8 cellular contexts compared by ENCODE assay signal in the genomic region with DNA sequence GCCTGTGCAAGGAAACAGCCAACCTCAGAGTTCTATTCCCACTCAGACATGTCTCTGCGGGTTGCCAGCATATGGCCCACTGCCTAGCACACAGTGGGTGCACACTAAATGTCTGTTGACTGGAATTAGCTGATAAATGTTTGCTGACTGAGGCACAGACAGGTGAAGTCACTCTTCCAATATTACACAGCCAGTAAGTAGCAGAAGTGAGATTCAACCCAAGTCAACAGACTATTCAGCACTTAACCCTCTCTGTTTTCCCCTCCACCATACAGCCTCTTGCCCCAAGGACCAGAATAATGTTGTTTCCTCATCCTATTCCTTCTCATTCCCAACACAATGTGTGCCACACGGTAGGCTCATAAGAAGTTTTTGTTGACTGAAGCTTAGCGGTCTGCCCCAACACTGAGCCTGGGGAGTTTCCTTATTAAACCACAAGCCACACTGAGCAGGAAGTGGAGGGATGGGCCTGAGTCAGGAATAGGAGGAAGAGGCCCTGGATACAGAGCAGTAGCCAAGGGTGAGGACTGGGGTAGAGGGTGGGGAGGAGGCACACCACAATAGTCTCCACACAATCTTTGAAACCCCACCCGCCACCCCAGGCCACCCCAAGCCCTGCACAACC. TPM values are rescaled to one million over a fixed set of nuclear protein-coding genes. Genes with fewer than 3 reads are reported as not detected.
DNase-seq lines count a peak whose midpoint lies in the region; ATAC-seq and TF ChIP-seq lines count a peak whose summit lies in the region.

No MANE protein-coding gene starts in this region.

- no peaks in the 10 kb centered on the region for H3K36me3 ChIP-seq in CD4-positive, alpha-beta memory T cell (ENCODE audit: insufficient read depth, low read length)
- H3K36me3 ChIP-seq in left lung = no peaks in the 10 kb centered on the region
- H3K36me3 ChIP-seq in gastroesophageal sphincter = no peaks in the 10 kb centered on the region

- H3K4me1 Mint-ChIP-seq in CD4-positive, alpha-beta memory T cell = peaks cover 49 to 69% (median 62%) of the 10 kb centered on the region in 4 donors
- H3K4me1 Mint-ChIP-seq in activated CD4-positive, alpha-beta memory T cell treated with anti-CD3 and anti-CD28 coated beads for 36 hours (ENCODE audit: low read depth) = peaks cover 66% of the 10 kb centered on the region

- peak; percentile 33 to 75 (median 43) for DNase-seq in CD4-positive, alpha-beta memory T cell
- DNase-seq in HPDE6-E6E7 (ENCODE audit: extremely low spot score) (peak; percentile 51), left lung (peak in 1 of 2 donors; percentile 47), NCI-H1417 treated with DMSO at 0.1 percent for 48 hours (lab: John Stamatoyannopoulos, UW) (no peak)
- peak; percentile 71 for DNase-seq in activated CD4-positive, alpha-beta memory T cell treated with anti-CD3 and anti-CD28 coated beads for 36 hours

- intact Hi-C loops in CD4-positive, alpha-beta memory T cell (cut with micrococcal nuclease) = loop anchor here (1.0 to 2.0 kb wide), 2 partner anchors 16 to 17 kb away; a partner anchor contains a TSS
- intact Hi-C loops in activated CD4-positive, alpha-beta memory T cell treated with anti-CD3 and anti-CD28 coated beads for 36 hours (cut with micrococcal nuclease) = loop anchor here (1.0 to 2.0 kb wide), 3 partner anchors 17 to 32 kb away; no protein-coding TSS in a partner anchor
- intact Hi-C loops in left lung (cut with DNase I) = no loop called here

- POLR2A ChIA-PET in CD4-positive, alpha-beta memory T cell (lab: Charles Lee; ENCODE audit: partially characterized antibody) = interaction anchor here (1.6 to 51.5 kb wide), 6 partner anchors 9 to 83 kb away, joined by 5 to 2125 read pairs (median 16); a partner anchor contains a TSS
- POLR2A ChIA-PET in activated CD4-positive, alpha-beta memory T cell treated with anti-CD3 and anti-CD28 coated beads for 36 hours (lab: Charles Lee) = interaction anchor here (0.7 to 2.8 kb wide), 7 partner anchors 8 to 32 kb away, joined by 3 to 19 read pairs (median 5); a partner anchor contains a TSS

- ATAC-seq in left lung (peak; percentile 73), gastroesophageal sphincter (no peak), HG02623 (IDR thresholded peaks at IDR 0.05; ENCODE audit: unreplicated experiment) (no peak), GM21619 (IDR thresholded peaks at IDR 0.05; ENCODE audit: unreplicated experiment) (no peak)

- 78 to 83% methylated on average over 1 to 4 of the region's 4 CpGs for WGBS in gastroesophageal sphincter (ENCODE audit: low coverage in 1 of 2), 2 donors

- no peaks in the 10 kb centered on the region for H3K9me3 ChIP-seq in CD4-positive, alpha-beta memory T cell (ENCODE audit: control insufficient read depth in 1 of 2, low read length in 2 of 2)
- H3K9me3 ChIP-seq in left lung = no peaks in the 10 kb centered on the region
- H3K9me3 ChIP-seq in gastroesophageal sphincter = no peaks in the 10 kb centered on the region

- peaks cover 66% of the 10 kb centered on the region for H3K4me1 ChIP-seq in CD4-positive, alpha-beta memory T cell (ENCODE audit: insufficient read depth, low read length)
- H3K4me1 ChIP-seq in left lung (peaks cover 11 to 48% of the 10 kb centered on the region in 2 donors), gastroesophageal sphincter (no peaks in the 10 kb centered on the region)

- peak overlapping the region in 7 of 8 donors; percentile 59 to 89 (median 76) for H3K4me3 Mint-ChIP-seq in CD4-positive, alpha-beta memory T cell
- H3K4me3 Mint-ChIP-seq in activated CD4-positive, alpha-beta memory T cell treated with anti-CD3 and anti-CD28 coated beads for 36 hours = peak overlapping the region; percentile 46

- TF ChIP-seq CTCF in left lung (IDR thresholded peaks at IDR 0.05) = no peak
- no peak for TF ChIP-seq CTCF in gastroesophageal sphincter (IDR thresholded peaks at IDR 0.05)

- TF ChIP-seq POLR2A in gastroesophageal sphincter (IDR thresholded peaks at IDR 0.05) = no peak

- no peak for TF ChIP-seq EP300 in gastroesophageal sphincter (IDR thresholded peaks at IDR 0.05)

- no peaks in the 10 kb centered on the region for H3K36me3 Mint-ChIP-seq in CD4-positive, alpha-beta memory T cell
- no peaks in the 10 kb centered on the region for H3K36me3 Mint-ChIP-seq in activated CD4-positive, alpha-beta memory T cell treated with anti-CD3 and anti-CD28 coated beads for 36 hours

- peak overlapping the region; percentile 76 to 91 (median 87) for H3K27ac Mint-ChIP-seq in CD4-positive, alpha-beta memory T cell
- peak overlapping the region; percentile 89 for H3K27ac Mint-ChIP-seq in activated CD4-positive, alpha-beta memory T cell treated with anti-CD3 and anti-CD28 coated beads for 36 hours

- H3K4me3 ChIP-seq in CD4-positive, alpha-beta memory T cell (ENCODE audit: low read length in 2 of 2) = peak overlapping the region; percentile 17 to 21
- H3K4me3 ChIP-seq in left lung (no peak overlapping the region), gastroesophageal sphincter (no peak overlapping the region)

- CTCF ChIA-PET in CD4-positive, alpha-beta memory T cell (lab: Charles Lee; ENCODE audit: partially characterized antibody) = interaction anchor here (0.7 to 24.4 kb wide), 3 partner anchors 9 to 20 kb away, joined by 3 to 402 read pairs (median 3); a partner anchor contains a TSS
- CTCF ChIA-PET in activated CD4-positive, alpha-beta memory T cell treated with anti-CD3 and anti-CD28 coated beads for 36 hours (lab: Charles Lee) = interaction anchor here (1.5 kb wide), 1 partner anchor 24 kb away, joined by 6 read pairs; no protein-coding TSS in a partner anchor

- no peaks in the 10 kb centered on the region for H3K27me3 Mint-ChIP-seq in CD4-positive, alpha-beta memory T cell
- no peaks in the 10 kb centered on the region for H3K27me3 Mint-ChIP-seq in activated CD4-positive, alpha-beta memory T cell treated with anti-CD3 and anti-CD28 coated beads for 36 hours

- peaks cover 0 to 2% (median 0%) of the 10 kb centered on the region in 8 donors for H3K9me3 Mint-ChIP-seq in CD4-positive, alpha-beta memory T cell
- H3K9me3 Mint-ChIP-seq in activated CD4-positive, alpha-beta memory T cell treated with anti-CD3 and anti-CD28 coated beads for 36 hours = no peaks in the 10 kb centered on the region

- no peaks in the 10 kb centered on the region for H3K27me3 ChIP-seq in CD4-positive, alpha-beta memory T cell (ENCODE audit: insufficient read depth, low read length)
- H3K27me3 ChIP-seq in left lung = no peaks in the 10 kb centered on the region
- H3K27me3 ChIP-seq in gastroesophageal sphincter = peaks cover 24% of the 10 kb centered on the region

- H3K27ac ChIP-seq in CD4-positive, alpha-beta memory T cell (ENCODE audit: low read depth, low read length) = peak overlapping the region; percentile 27
- H3K27ac ChIP-seq in left lung = peak overlapping the region in 1 of 2 donors; percentile 51
- H3K27ac ChIP-seq in gastroesophageal sphincter = no peak overlapping the region

RNA-seq across cellular contexts. Expression of a gene that starts 15.7 kb away (rescaled TPM):
- total RNA-seq in CD4-positive, alpha-beta memory T cell = 100 to 1,000 TPM; 398 to 406 TPM
- 100 to 1,000 TPM; 362 to 468 TPM for polyA plus RNA-seq in CD4-positive, alpha-beta memory T cell
- total RNA-seq in activated CD4-positive, alpha-beta memory T cell treated with anti-CD3 and anti-CD28 coated beads for 36 hours = 100 to 1,000 TPM; 114 to 117 TPM
- total RNA-seq in left lung (10 to 100 TPM; 21.2 to 56.8 TPM), gastroesophageal sphincter (10 to 100 TPM; 16.7 to 37.3 (median 24.3) TPM)

RNA-seq across cellular contexts. Expression of a gene that starts 41.3 kb away (rescaled TPM):
- 1 to 10 TPM; 3.7 to 4.0 TPM for total RNA-seq in CD4-positive, alpha-beta memory T cell
- polyA plus RNA-seq in CD4-positive, alpha-beta memory T cell = under 1 TPM; 0.45 to 0.94 TPM
- total RNA-seq in activated CD4-positive, alpha-beta memory T cell treated with anti-CD3 and anti-CD28 coated beads for 36 hours = 1 to 10 TPM; 2.0 to 2.6 TPM
- 1 to 10 TPM; 4.6 to 5.4 TPM for total RNA-seq in left lung
- under 1 TPM in 3 of 4 donors, not detected in 1; 0.13 to 0.67 (median 0.31) TPM for total RNA-seq in gastroesophageal sphincter

Comparison
In these comparisons a context has a peak if more than half of its experiments do, and no peak if none do; other contexts are left out.
1. H3K4me3 ChIP-seq: peak in CD4-positive, alpha-beta memory T cell (2 of 2); none in left lung (0 of 2) and gastroesophageal sphincter (0 of 2).
2. intact Hi-C loops: an anchor here in CD4-positive, alpha-beta memory T cell (1.0 to 2.0 kb wide) and activated CD4-positive, alpha-beta memory T cell treated with anti-CD3 and anti-CD28 coated beads for 36 hours (1.0 to 2.0 kb wide); none called in left lung.